In the genomic region with DNA sequence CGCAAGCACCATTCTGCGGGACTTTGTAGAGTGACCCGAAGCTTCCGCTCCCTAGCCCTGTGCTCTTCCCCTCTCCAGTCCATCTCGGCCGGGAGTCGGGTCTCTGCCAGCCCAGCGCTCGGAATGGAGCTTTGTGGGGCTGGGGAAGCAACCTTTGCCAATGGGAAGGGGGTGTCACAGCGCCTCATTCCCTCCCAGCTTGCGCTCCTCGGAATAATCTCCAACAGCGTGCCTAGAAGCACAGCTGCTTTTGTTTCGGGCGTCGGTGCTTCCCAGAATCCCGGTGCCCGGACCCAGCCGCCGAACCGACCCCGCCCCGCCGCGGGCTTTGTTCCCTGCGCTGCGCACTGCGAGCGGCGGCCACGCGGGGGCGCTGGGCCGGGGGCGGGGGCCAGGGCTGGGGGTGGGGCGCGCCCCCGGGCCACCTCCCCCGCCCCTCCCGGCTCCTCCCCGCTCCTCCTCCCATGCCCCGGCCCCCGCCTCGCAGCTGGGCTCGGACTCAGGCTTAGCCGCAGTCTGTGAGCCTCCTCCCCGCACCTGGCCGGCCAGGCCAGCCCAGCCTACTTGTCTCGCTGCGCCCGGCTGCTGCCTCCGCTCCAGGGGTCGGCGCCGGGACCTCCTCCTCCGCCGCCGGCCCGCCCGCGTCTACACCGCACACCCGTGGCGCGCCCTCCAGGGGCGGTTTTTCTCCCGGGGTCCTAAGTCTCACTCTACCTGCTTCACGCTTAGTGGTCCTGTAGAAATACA, we compare ENCODE assay signal across 8 cellular contexts.
DNase-seq lines count a peak whose midpoint lies in the region; ATAC-seq and TF ChIP-seq lines count a peak whose summit lies in the region.

No MANE protein-coding gene starts in this region.

- no peak overlapping the region for H2BK5ac ChIP-seq in mesenchymal stem cell (ENCODE audit: low read depth, low read length, poor library complexity, severe bottlenecking)

- WGBS in mesenchymal stem cell = 4% methylated on average over 39 of the region's 68 CpGs

- H2BK120ac ChIP-seq in mesenchymal stem cell (ENCODE audit: low read depth, low read length) = no peak overlapping the region

- peaks cover 7% of the 10 kb centered on the region for H3K4me1 Mint-ChIP-seq in CD8-positive, alpha-beta T cell (ENCODE audit: low read depth)

- H3K27me3 Mint-ChIP-seq in CD8-positive, alpha-beta T cell (ENCODE audit: low read depth) = peaks cover 28% of the 10 kb centered on the region

- peaks cover 10% of the 10 kb centered on the region for H3K4me1 ChIP-seq in CD8-positive, alpha-beta T cell (ENCODE audit: insufficient read depth, low read length)
- peaks cover 13 to 15% of the 10 kb centered on the region in 2 donors for H3K4me1 ChIP-seq in duodenal mucosa (ENCODE audit: control insufficient read depth in 1 of 2, insufficient read depth in 2 of 2, low read length in 2 of 2)
- H3K4me1 ChIP-seq in mesenchymal stem cell (ENCODE audit: control insufficient read depth, insufficient read depth, low read depth, low read length) = peaks cover 26% of the 10 kb centered on the region

- H3K36me3 ChIP-seq in CD8-positive, alpha-beta T cell (ENCODE audit: insufficient read depth, low read length) = no peaks in the 10 kb centered on the region
- H3K36me3 ChIP-seq in duodenal mucosa (ENCODE audit: control insufficient read depth in 1 of 2, insufficient read depth in 2 of 2, low read length in 2 of 2) = no peaks in the 10 kb centered on the region
- no peaks in the 10 kb centered on the region for H3K36me3 ChIP-seq in mesenchymal stem cell (ENCODE audit: control insufficient read depth in 1 of 2, insufficient read depth in 2 of 2, low read depth in 1 of 2, low read length in 2 of 2)

- peak; percentile 88 for ATAC-seq in CD8-positive, alpha-beta T cell
- peak; percentile 63 for ATAC-seq in GM19468 (IDR thresholded peaks at IDR 0.05; ENCODE audit: extremely low read depth, unreplicated experiment)

- no peak overlapping the region for H3K23ac ChIP-seq in mesenchymal stem cell (ENCODE audit: low read length in 2 of 2)

- H3K4ac ChIP-seq in mesenchymal stem cell (ENCODE audit: low read depth in 1 of 2, low read length in 2 of 2) = peak overlapping the region; percentile 29 to 76

- peaks cover 4% of the 10 kb centered on the region for H3K27me3 ChIP-seq in CD8-positive, alpha-beta T cell (ENCODE audit: insufficient read depth, low read length)
- no peaks in the 10 kb centered on the region for H3K27me3 ChIP-seq in duodenal mucosa (ENCODE audit: control insufficient read depth in 1 of 2, insufficient read depth in 2 of 2, low read length in 2 of 2)
- peaks cover 15 to 31% of the 10 kb centered on the region in 2 experiments for H3K27me3 ChIP-seq in mesenchymal stem cell (ENCODE audit: control insufficient read depth in 1 of 2, insufficient read depth in 1 of 2, low read length in 2 of 2)

- peak overlapping the region; percentile 25 to 30 for H3K9ac ChIP-seq in duodenal mucosa (ENCODE audit: low read depth in 1 of 2, low read length in 2 of 2)
- peak overlapping the region; percentile 81 for H3K9ac ChIP-seq in mesenchymal stem cell (ENCODE audit: low read length)

- peak; percentile 76 for TF ChIP-seq CTCF in CD8-positive, alpha-beta T cell (IDR thresholded peaks at IDR 0.05)

- peak overlapping the region; percentile 78 for H4K91ac ChIP-seq in mesenchymal stem cell (ENCODE audit: low read length)

- peak overlapping the region; percentile 61 for H3K4me2 ChIP-seq in mesenchymal stem cell (ENCODE audit: low read length, poor library complexity, severe bottlenecking)

- CTCF ChIA-PET in CD8-positive, alpha-beta T cell (lab: Charles Lee) = interaction anchor here (0.6 to 2.0 kb wide), 13 partner anchors 10 to 406 kb away, joined by 3 to 14 read pairs (median 4); no protein-coding TSS in a partner anchor

- H3K18ac ChIP-seq in mesenchymal stem cell (ENCODE audit: low read depth in 1 of 2, low read length in 2 of 2) = peak overlapping the region; percentile 85 to 86

- peak overlapping the region; percentile 77 for H2BK15ac ChIP-seq in mesenchymal stem cell (ENCODE audit: low read depth, poor library complexity, severe bottlenecking)

- H3K14ac ChIP-seq in mesenchymal stem cell (ENCODE audit: low read length in 2 of 2) = peak overlapping the region in 1 of 2 experiments; percentile 85

- H3K79me1 ChIP-seq in mesenchymal stem cell (replicated peaks; ENCODE audit: low read length, poor library complexity, severe bottlenecking) = no peaks in the 10 kb centered on the region

- peak in 6 of 7 experiments; percentile 33 to 62 (median 39) for DNase-seq in CD8-positive, alpha-beta T cell
- DNase-seq in NCI-H1092 treated with DMSO at 0.1 percent for 48 hours (lab: John Stamatoyannopoulos, UW) = peak; percentile 56
- DNase-seq in activated CD4-positive, alpha-beta T cell treated with anti-CD3 and anti-CD28 coated beads for 24 hours (ENCODE audit: low read depth in 2 of 2) = peak; percentile 17 to 38
- DNase-seq in mesenchymal stem cell = peak; percentile 25
- peak; percentile 17 to 32 for DNase-seq in stimulated activated CD8-positive, alpha-beta memory T cell treated with anti-CD3 and anti-CD28 coated beads, Interleukin-2, amount 100 ng/mL, for 48 hours (ENCODE audit: low read depth in 2 of 2)
- DNase-seq in AML-193 (lab: John Stamatoyannopoulos, UW) = no peak

- no peaks in the 10 kb centered on the region for H3K9me3 Mint-ChIP-seq in CD8-positive, alpha-beta T cell

- peak overlapping the region; percentile 80 for H3K4me3 Mint-ChIP-seq in CD8-positive, alpha-beta T cell

- H2AK5ac ChIP-seq in mesenchymal stem cell (ENCODE audit: low read length, severe bottlenecking) = peak overlapping the region; percentile 47

- H3K36me3 Mint-ChIP-seq in CD8-positive, alpha-beta T cell = no peaks in the 10 kb centered on the region

- H3K4me3 ChIP-seq in CD8-positive, alpha-beta T cell (ENCODE audit: low read depth, low read length) = peak overlapping the region; percentile 58
- H3K4me3 ChIP-seq in duodenal mucosa (ENCODE audit: low read depth in 1 of 2, low read length in 2 of 2) (peak overlapping the region; percentile 63), mesenchymal stem cell (ENCODE audit: insufficient read depth in 1 of 2, low read depth in 1 of 2, low read length in 2 of 2) (peak overlapping the region; percentile 64 to 80)

- H3K27ac Mint-ChIP-seq in CD8-positive, alpha-beta T cell = no peak overlapping the region

- POLR2A ChIA-PET in CD8-positive, alpha-beta T cell (lab: Charles Lee) = no interaction called here

- no peak overlapping the region for H3K27ac ChIP-seq in CD8-positive, alpha-beta T cell (ENCODE audit: low read depth, low read length)
- no peak overlapping the region for H3K27ac ChIP-seq in duodenal mucosa (ENCODE audit: low read depth, low read length)
- peak overlapping the region; percentile 67 for H3K27ac ChIP-seq in mesenchymal stem cell (ENCODE audit: low read length, poor library complexity, severe bottlenecking)

- H2AFZ ChIP-seq in mesenchymal stem cell (ENCODE audit: low read depth, low read length) = peak overlapping the region; percentile 92

- peak overlapping the region; percentile 87 for H4K8ac ChIP-seq in mesenchymal stem cell (ENCODE audit: low read length)

- H3K9me3 ChIP-seq in CD8-positive, alpha-beta T cell (ENCODE audit: low read length) = no peaks in the 10 kb centered on the region
- H3K9me3 ChIP-seq in duodenal mucosa (ENCODE audit: control insufficient read depth in 1 of 2, low read length in 2 of 2) = no peaks in the 10 kb centered on the region
- H3K9me3 ChIP-seq in mesenchymal stem cell (ENCODE audit: control insufficient read depth, low read length) = no peaks in the 10 kb centered on the region

- H2BK12ac ChIP-seq in mesenchymal stem cell (ENCODE audit: low read length in 2 of 2) = peak overlapping the region; percentile 35 to 81

- intact Hi-C loops in CD8-positive, alpha-beta T cell (cut with DNase I, micrococcal nuclease) = loop anchor here in 1 of 2 experiments (2.0 to 10.0 kb wide), 3 partner anchors 77 to 236 kb away; partner anchors contain the start of gene SMAD2

Comparison
In these comparisons a context has a peak if more than half of its experiments do, and no peak if none do; other contexts are left out.
1. DNase-seq: peak in CD8-positive, alpha-beta T cell (6 of 7), NCI-H1092 treated with DMSO at 0.1 percent for 48 hours (single experiment), activated CD4-positive, alpha-beta T cell treated with anti-CD3 and anti-CD28 coated beads for 24 hours (2 of 2), mesenchymal stem cell (single experiment) and stimulated activated CD8-positive, alpha-beta memory T cell treated with anti-CD3 and anti-CD28 coated beads, Interleukin-2, amount 100 ng/mL, for 48 hours (2 of 2); none in AML-193 (0 of 2).
2. Peak in every context shown above with its lines, with median percentiles within 50 percentile points of each other: H3K4me3 ChIP-seq.